ENCODE assay signal across 1 cellular context in genomic region chr2:113157108-113157896, GRCh38.
TF ChIP-seq lines count a peak whose summit lies in the region.

No MANE protein-coding gene starts in this region.

TF ChIP-seq in GM23338, 12 proteins besides CTCF, POLR2A, EP300 and RAD21 (continued from another document):
- TF ChIP-seq REST (IDR thresholded peaks at IDR 0.05; ENCODE audit: unreplicated experiment) (no peak), CREB1 (CRISPR knock-in tag; IDR thresholded peaks at IDR 0.05; ENCODE audit: low read depth) (no peak), JUNB (IDR thresholded peaks at IDR 0.05; ENCODE audit: unreplicated experiment) (no peak), EZH2 (IDR thresholded peaks at IDR 0.05; ENCODE audit: low read depth, unreplicated experiment) (no peak)
